1 cellular context compared by ENCODE assay signal in the genomic region with DNA sequence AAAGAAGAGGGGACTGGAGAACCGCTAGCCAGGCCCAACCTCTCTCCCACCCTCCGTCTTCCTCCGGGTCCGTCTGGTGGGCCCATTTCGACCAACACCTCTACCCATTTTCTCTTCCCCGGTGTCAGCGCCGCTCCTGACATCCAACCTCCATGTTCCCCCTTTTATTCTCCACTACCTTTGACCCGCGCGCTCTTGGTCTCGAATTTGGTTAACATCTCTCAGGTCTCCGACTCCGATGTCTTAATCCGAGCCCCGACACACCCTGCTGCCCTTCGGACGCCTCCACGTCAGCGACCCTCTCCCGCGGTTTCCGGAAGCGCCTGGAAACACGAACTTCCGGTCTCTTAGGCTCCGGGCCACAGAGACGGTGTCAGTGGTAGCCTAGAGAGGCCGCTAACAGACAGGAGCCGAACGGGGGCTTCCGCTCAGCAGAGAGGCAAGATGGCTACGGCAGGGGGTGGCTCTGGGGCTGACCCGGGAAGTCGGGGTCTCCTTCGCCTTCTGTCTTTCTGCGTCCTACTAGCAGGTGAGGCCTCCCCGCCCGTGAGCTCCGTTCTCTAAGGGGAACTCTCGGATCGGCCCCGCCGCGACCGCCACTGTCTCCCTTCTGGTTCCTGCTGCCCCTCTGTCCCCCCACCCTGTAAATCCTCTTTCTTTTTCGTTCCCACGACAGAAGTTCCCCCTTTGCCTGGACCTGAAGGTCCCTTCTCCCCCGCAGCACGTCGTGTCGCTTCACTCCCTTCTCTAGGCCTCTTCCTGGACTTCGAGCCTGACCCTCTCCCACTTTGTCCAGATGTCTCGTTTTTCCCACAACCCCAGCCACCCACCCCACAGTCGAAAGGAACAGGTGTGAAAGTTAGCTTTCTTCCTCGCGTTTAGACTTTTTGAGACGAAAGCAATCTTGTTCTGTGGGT.
TF ChIP-seq lines count a peak whose summit lies in the region.

Gene COPA, minus strand, starts transcription at position 298 of the 917 bp plus-strand sequence. Its CDS starts 80 bp downstream, at position 218.
Gene NCSTN, plus strand, starts transcription at position 431 of the 917 bp plus-strand sequence. Its CDS starts 14 bp downstream, at position 445.

TF ChIP-seq in H1, 55 proteins besides CTCF, POLR2A, EP300 and RAD21:
- peak; percentile 91 for TF ChIP-seq ASH2L (IDR thresholded peaks at IDR 0.05; ENCODE audit: low read length)
- TF ChIP-seq POLR2AphosphoS5 (IDR thresholded peaks at IDR 0.05; ENCODE audit: low read depth, low read length) = peak; percentile 61
- TF ChIP-seq POU5F1 (IDR thresholded peaks at IDR 0.05; ENCODE audit: low read depth, low read length) = no peak
- TF ChIP-seq TAF1 (IDR thresholded peaks at IDR 0.05; ENCODE audit: low read depth, low read length) = peak; percentile 97
- TF ChIP-seq JUND (IDR thresholded peaks at IDR 0.05; ENCODE audit: low read length) = no peak; the same call in 1 of the 2 replicates
- TF ChIP-seq CBX5 (IDR thresholded peaks at IDR 0.05; ENCODE audit: low read depth, low read length) = no peak
- peak; percentile 75 for TF ChIP-seq SAP30 (IDR thresholded peaks at IDR 0.05; ENCODE audit: insufficient read depth, insufficient replicate concordance, low read length)
- TF ChIP-seq EGR1 (IDR thresholded peaks at IDR 0.05; ENCODE audit: borderline replicate concordance, low read depth, low read length) = 0 out of 2 replicates have a peak, but pooled peaks have one; percentile 35
- no peak for TF ChIP-seq NANOG (IDR thresholded peaks at IDR 0.05; ENCODE audit: insufficient read depth, low read depth, low read length, poor library complexity, severe bottlenecking)
- TF ChIP-seq CHD2 (IDR thresholded peaks at IDR 0.05; ENCODE audit: low read length) = no peak
- TF ChIP-seq RXRA (IDR thresholded peaks at IDR 0.05; ENCODE audit: insufficient read depth, low read depth, low read length) = no peak
- no peak for TF ChIP-seq CTBP2 (IDR thresholded peaks at IDR 0.05; ENCODE audit: borderline replicate concordance, insufficient read depth, insufficient read length, low read length)
- TF ChIP-seq YY1 (IDR thresholded peaks at IDR 0.05; ENCODE audit: low read depth, low read length) = peak; percentile 96
- peak; percentile 71; the same call in 1 of the 2 replicates for TF ChIP-seq CREB1 (IDR thresholded peaks at IDR 0.05)
- TF ChIP-seq TAF7 (optimal IDR thresholded peaks at IDR 0.05; ENCODE audit: borderline replicate concordance, low read depth, low read length) = peak; percentile 53
- TF ChIP-seq SIN3A (conservative IDR thresholded peaks at IDR 0.05 in 1 of 2, IDR thresholded peaks at IDR 0.05 in 1 of 2; ENCODE audit: low read depth in 1 of 2, low read length in 2 of 2) = peak in 1 of 2 experiments; percentile 94; a peak in 3 of 4 replicates
- TF ChIP-seq KDM4A (IDR thresholded peaks at IDR 0.05; ENCODE audit: low read depth, low read length, severe bottlenecking) = peak; percentile 83
- TF ChIP-seq EZH2 (IDR thresholded peaks at IDR 0.05; ENCODE audit: low read depth, low read length, severe bottlenecking) = no peak
- no peak for TF ChIP-seq E2F6 (IDR thresholded peaks at IDR 0.05)
- TF ChIP-seq RBBP5 (IDR thresholded peaks at IDR 0.05; ENCODE audit: borderline replicate concordance, low read depth, low read length) = peak; percentile 87
- TF ChIP-seq HDAC6 (IDR thresholded peaks at IDR 0.05; ENCODE audit: low read depth, low read length) = no peak
- no peak for TF ChIP-seq CBX8 (IDR thresholded peaks at IDR 0.05; ENCODE audit: borderline replicate concordance, low read depth, low read length)
- no peak for TF ChIP-seq NRF1 (IDR thresholded peaks at IDR 0.05; ENCODE audit: low read depth, low read length)
- TF ChIP-seq SIX5 (IDR thresholded peaks at IDR 0.05; ENCODE audit: low read depth, low read length) = no peak
- TF ChIP-seq KDM5A (IDR thresholded peaks at IDR 0.05; ENCODE audit: low read length) = peak; percentile 90
- TF ChIP-seq TBP (IDR thresholded peaks at IDR 0.05; ENCODE audit: low read depth, low read length) = peak; percentile 90
- TF ChIP-seq SP2 (IDR thresholded peaks at IDR 0.05; ENCODE audit: low read length) = peak; percentile 82
- no peak for TF ChIP-seq MAX (IDR thresholded peaks at IDR 0.05)
- TF ChIP-seq PHF8 (conservative IDR thresholded peaks at IDR 0.05; ENCODE audit: low read depth, low read length) = peak; percentile 81
- TF ChIP-seq GABPA (IDR thresholded peaks at IDR 0.05; ENCODE audit: borderline replicate concordance, insufficient read depth, low read length) = peak; percentile 94
- no peak; the same call in 1 of the 2 replicates for TF ChIP-seq BRCA1 (IDR thresholded peaks at IDR 0.05; ENCODE audit: low read depth, low read length)
